Comparison of ENCODE assay signal across 6 cellular contexts in genomic region chr11:4105916-4106315, GRCh38.
"Had no signal": no experiment of that assay in that cellular context is flagged by ENCODE, and none has a peak within 500 bp of the region (broad histone marks: within the 10 kb centered on the region; RNA-seq: fewer than 3 reads in every experiment).

No MANE protein-coding gene starts in this region.

- H3K9ac ChIP-seq: GM23248 had no signal

- H3K9me3 Mint-ChIP-seq: H9, HFFc6, IgD-negative memory B cell had no signal

- DNase-seq: GM23248, GOT3, H9, HFFc6 had no signal

- H2AFZ ChIP-seq: GM23248 had no signal

- H3K4me1 Mint-ChIP-seq: H9 had no signal

- H3K4me3 ChIP-seq: GM23248 had no signal

- H3K4me3 Mint-ChIP-seq: H9, HFFc6, IgD-negative memory B cell had no signal

- H3K27ac Mint-ChIP-seq: HFFc6, IgD-negative memory B cell had no signal

- H3K27ac ChIP-seq: GM23248, HL-60 had no signal

- H3K27me3 Mint-ChIP-seq: IgD-negative memory B cell had no signal
